ENCODE assay signal across 8 cellular contexts in the genomic region with DNA sequence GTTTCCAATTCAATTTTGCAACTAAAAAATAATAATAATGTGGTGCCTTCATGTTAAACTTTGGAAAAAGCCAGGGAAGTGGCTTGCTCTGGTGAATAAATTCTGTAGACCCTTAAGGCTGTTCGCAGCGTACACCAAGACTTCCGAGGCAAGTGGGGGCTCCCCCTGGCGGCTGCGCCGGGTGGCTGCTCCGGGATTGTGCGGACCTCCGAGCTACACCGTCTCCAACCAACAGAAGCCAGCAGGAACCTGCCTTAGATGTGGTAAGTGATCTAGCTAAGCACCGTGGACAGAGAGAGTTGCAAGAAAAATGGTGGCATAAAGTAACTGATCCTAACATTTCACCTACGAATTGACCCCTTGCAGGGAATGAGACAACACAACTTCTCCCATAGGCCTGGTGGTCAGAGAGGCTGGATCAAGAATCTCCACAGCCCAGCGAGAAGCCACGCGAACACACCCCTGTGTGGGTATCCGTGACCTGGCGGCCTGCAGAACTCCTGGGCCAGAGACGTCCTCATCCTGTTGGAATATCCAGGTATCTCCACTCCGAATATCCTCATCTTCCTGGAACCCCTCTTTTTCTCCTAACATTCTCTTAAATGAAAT.
DNase-seq lines count a peak whose midpoint lies in the region; ATAC-seq and TF ChIP-seq lines count a peak whose summit lies in the region.

No MANE protein-coding gene starts in this region.

- intact Hi-C loops in CD4-positive, alpha-beta T cell (cut with DNase I, micrococcal nuclease) = no loop called here
- intact Hi-C loops in left lung (cut with DNase I) = loop anchor here in 1 of 2 donors (5.0 kb wide), 1 partner anchor 211 kb away; no protein-coding TSS in a partner anchor

- no peaks in the 10 kb centered on the region for H3K4me1 ChIP-seq in HUES64 (ENCODE audit: insufficient read depth, low read length)
- H3K4me1 ChIP-seq in left lung = no peaks in the 10 kb centered on the region

- WGBS in HUES64 = 31% methylated on average over 19 of the region's 19 CpGs

- no peaks in the 10 kb centered on the region for H3K36me3 ChIP-seq in HUES64 (ENCODE audit: insufficient read depth, low read length)
- H3K36me3 ChIP-seq in left lung = no peaks in the 10 kb centered on the region

- no peaks in the 10 kb centered on the region for H3K4me1 Mint-ChIP-seq in CD4-positive, alpha-beta T cell (ENCODE audit: low read depth)

- CTCF ChIA-PET in CD4-positive, alpha-beta T cell (lab: Charles Lee) = no interaction called here

- H3K36me3 Mint-ChIP-seq in CD4-positive, alpha-beta T cell (ENCODE audit: low read depth) = no peaks in the 10 kb centered on the region

- no peak overlapping the region for H3K4me3 Mint-ChIP-seq in CD4-positive, alpha-beta T cell

- no peak overlapping the region for H3K27ac ChIP-seq in CD4-positive, alpha-beta T cell (ENCODE audit: low read depth, low read length)
- H3K27ac ChIP-seq in HUES64 (ENCODE audit: low read depth, low read length) = no peak overlapping the region
- no peak overlapping the region for H3K27ac ChIP-seq in left lung

- 0 out of 2 replicates have a peak overlapping the region, but pooled peaks have one; percentile 23 for H3K9ac ChIP-seq in HUES64 (ENCODE audit: low read depth, low read length)

- peak overlapping the region; percentile 51 for H3K4me3 ChIP-seq in HUES64 (ENCODE audit: low read length)
- peak overlapping the region; percentile 53 for H3K4me3 ChIP-seq in choroid plexus epithelial cell (ENCODE audit: low read depth, low read length)
- no peak overlapping the region for H3K4me3 ChIP-seq in left lung

- H3K27ac Mint-ChIP-seq in CD4-positive, alpha-beta T cell = no peak overlapping the region

- ATAC-seq in CD4-positive, alpha-beta T cell (ENCODE audit: poor library complexity) = no peak
- ATAC-seq in GM19463 (IDR thresholded peaks at IDR 0.05; ENCODE audit: unreplicated experiment) (peak; percentile 76), left lung (peak; percentile 100)

- no peak for TF ChIP-seq CTCF in CD4-positive, alpha-beta T cell (IDR thresholded peaks at IDR 0.05)
- TF ChIP-seq CTCF in choroid plexus epithelial cell (conservative IDR thresholded peaks at IDR 0.05; ENCODE audit: low read depth, low read length) = peak; percentile 99
- peak; percentile 67 to 81 for TF ChIP-seq CTCF in left lung (IDR thresholded peaks at IDR 0.05)

- DNase-seq in CD4-positive, alpha-beta T cell = peak in 8 of 10 experiments; percentile 5 to 60 (median 36)
- DNase-seq in activated CD4-positive, CD25-positive, alpha-beta regulatory T cell treated with anti-CD3 and anti-CD28 coated beads, Interleukin-2, amount 50 U/mL, for 16 hours (ENCODE audit: low read depth, low spot score) = peak; percentile 11
- peak; percentile 92 for DNase-seq in choroid plexus epithelial cell (ENCODE audit: low read depth)
- peak; percentile 52 to 88 for DNase-seq in left lung
- DNase-seq in stimulated activated CD4-positive, alpha-beta T cell treated with anti-CD3 and anti-CD28 coated beads, Interleukin-2, amount 100 ng/mL, for 4 hours (ENCODE audit: low read depth) = peak; percentile 22
- no peak for DNase-seq in NCI-H1930 (lab: John Stamatoyannopoulos, UW)

- POLR2A ChIA-PET in CD4-positive, alpha-beta T cell (lab: Charles Lee) = no interaction called here

- H3K9me3 Mint-ChIP-seq in CD4-positive, alpha-beta T cell = peaks cover 15% of the 10 kb centered on the region

- H3K9me3 ChIP-seq in CD4-positive, alpha-beta T cell (ENCODE audit: control insufficient read depth, low read length) = peaks cover 13% of the 10 kb centered on the region
- H3K9me3 ChIP-seq in HUES64 (ENCODE audit: insufficient read depth, low read depth, low read length) = peaks cover 24% of the 10 kb centered on the region
- peaks cover 0 to 11% of the 10 kb centered on the region in 2 donors for H3K9me3 ChIP-seq in left lung

- peaks cover 18% of the 10 kb centered on the region for H3K27me3 ChIP-seq in CD4-positive, alpha-beta T cell (ENCODE audit: control insufficient read depth, insufficient read depth, low read length)
- H3K27me3 ChIP-seq in HUES64 (ENCODE audit: insufficient read depth, low read length) (no peaks in the 10 kb centered on the region), left lung (peaks cover 0 to 22% of the 10 kb centered on the region in 2 donors)

- H3K27me3 Mint-ChIP-seq in CD4-positive, alpha-beta T cell = peaks cover 55% of the 10 kb centered on the region

Comparison
In these comparisons a context has a peak if more than half of its experiments do, and no peak if none do; other contexts are left out.
1. DNase-seq: peak in CD4-positive, alpha-beta T cell (8 of 10), activated CD4-positive, CD25-positive, alpha-beta regulatory T cell treated with anti-CD3 and anti-CD28 coated beads, Interleukin-2, amount 50 U/mL, for 16 hours (single experiment), choroid plexus epithelial cell (single experiment), left lung (2 of 2) and stimulated activated CD4-positive, alpha-beta T cell treated with anti-CD3 and anti-CD28 coated beads, Interleukin-2, amount 100 ng/mL, for 4 hours (single experiment); none in NCI-H1930 (0 of 2).
2. H3K4me3 ChIP-seq: peak in HUES64 (single experiment) and choroid plexus epithelial cell (single experiment); none in left lung (0 of 2).